In the genomic region with DNA sequence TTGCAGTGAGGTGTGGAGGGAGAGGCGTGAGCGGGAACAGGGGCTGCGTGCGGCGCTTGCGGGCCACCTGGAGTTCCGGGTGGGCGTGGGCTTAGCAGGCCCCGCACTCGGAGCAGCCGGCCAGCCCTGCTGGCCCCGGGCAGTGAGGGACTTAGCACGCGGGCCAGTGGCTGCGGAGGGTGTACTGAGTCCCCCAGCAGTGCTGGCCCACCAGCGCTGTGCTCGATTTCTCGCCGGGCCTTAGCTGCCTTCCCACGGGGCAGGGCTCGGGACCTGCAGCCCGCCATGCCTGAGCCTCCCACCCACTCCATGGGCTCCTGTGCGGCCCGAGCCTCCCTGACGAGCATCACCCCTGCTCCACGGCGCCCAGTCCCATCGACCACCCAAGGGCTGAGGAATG, we compare ENCODE assay signal across 9 cellular contexts. TPM values are rescaled to one million over a fixed set of nuclear protein-coding genes. Genes with fewer than 3 reads are reported as not detected.
"Had no signal": no experiment of that assay in that cellular context is flagged by ENCODE, and none has a peak within 500 bp of the region (broad histone marks: within the 10 kb centered on the region; RNA-seq: fewer than 3 reads in every experiment).

No MANE protein-coding gene starts in this region.

RNA-seq across cellular contexts. Expression of gene AMDHD1, which starts 26.0 kb away (rescaled TPM):
- total RNA-seq: bronchial epithelial cell had no signal

RNA-seq across cellular contexts. Expression of gene CCDC38, which starts 26.7 kb away (rescaled TPM):
- total RNA-seq: activated T-helper 1 cell treated with anti-CD3 and anti-CD28 coated beads, Interleukin-12 subunit alpha, Interleukin-12 subunit beta, Interleukin-2, Interleukin-4 antibody, amounts not matched to agents 30 ng/mL and 10 ng/mL and 1 ng/mL, durations not matched to agents 14 hours and 24 hours and 36 hours; aorta; ascending aorta; body of pancreas; bronchial epithelial cell; cardiac muscle cell; cardiac septum; cerebellum; chondrocyte had no signal
- polyA plus RNA-seq: aorta, cardiac muscle cell had no signal

RNA-seq across cellular contexts. Expression of gene HAL, which starts 27.0 kb away (rescaled TPM):
- total RNA-seq: cardiac muscle cell had no signal
- polyA plus RNA-seq: cardiac muscle cell had no signal
